12 cellular contexts compared by ENCODE assay signal in the genomic region with DNA sequence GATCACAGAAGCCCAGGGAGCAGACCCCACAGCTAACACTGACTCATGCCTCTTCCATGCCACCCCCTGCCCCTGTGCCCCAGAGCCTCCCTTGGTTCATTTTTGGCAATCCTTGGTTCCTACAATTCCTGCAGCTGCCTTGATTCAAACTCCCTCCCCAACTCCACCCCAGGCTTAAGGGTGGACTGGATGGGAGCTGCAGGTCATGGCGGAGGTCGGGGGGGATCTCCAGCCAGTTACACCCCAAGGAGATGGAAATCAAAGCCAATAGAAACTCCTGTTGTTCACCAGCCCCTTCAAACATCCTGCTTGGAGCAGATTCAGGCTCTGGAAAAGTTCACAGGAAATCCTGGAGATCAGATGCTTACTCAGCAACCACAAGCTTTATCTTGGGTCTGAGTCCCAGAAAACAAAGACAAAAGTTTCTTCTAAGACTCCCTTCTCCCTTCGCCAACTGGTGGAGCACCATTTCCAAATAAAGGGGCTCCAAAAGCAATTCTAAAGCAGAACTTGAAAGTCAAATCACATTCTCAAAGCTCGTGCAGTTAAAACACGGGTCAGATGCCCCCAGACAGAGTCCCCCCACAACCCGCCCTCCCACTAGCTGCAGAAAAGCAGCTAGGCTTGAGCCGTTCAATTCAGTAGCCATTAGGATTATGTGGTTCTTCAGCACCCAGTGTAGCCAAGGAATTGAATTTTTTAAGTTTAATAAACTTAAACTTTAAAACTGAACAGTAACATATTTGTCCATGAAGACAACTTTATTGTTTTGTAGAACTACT.
A peak's percentile ranks its signal among the peaks of the same experiment; 100 is the strongest.
DNase-seq lines count a peak whose midpoint lies in the region; ATAC-seq and TF ChIP-seq lines count a peak whose summit lies in the region.
"Had no signal": no experiment of that assay in that cellular context is flagged by ENCODE, and none has a peak within 500 bp of the region (broad histone marks: within the 10 kb centered on the region; RNA-seq: fewer than 3 reads in every experiment).

No MANE protein-coding gene starts in this region.

- H3K9ac ChIP-seq in GM23248 (no peak overlapping the region), adipocyte (ENCODE audit: low read length) (no peak overlapping the region)

- no peak for TF ChIP-seq POLR2A in sigmoid colon (IDR thresholded peaks at IDR 0.05)

- peak; percentile 80 for DNase-seq in GM23248
- DNase-seq in adipocyte (ENCODE audit: low read depth) = peak; percentile 47
- DNase-seq in fibroblast of villous mesenchyme (ENCODE audit: low read depth) = peak; percentile 48
- peak; percentile 53 for DNase-seq in retinal pigment epithelial cell (ENCODE audit: low read depth)
- no peak for DNase-seq in sigmoid colon
- no peak for DNase-seq in activated naive CD4-positive, alpha-beta T cell treated with anti-CD3 and anti-CD28 coated beads, Interleukin-2, amount 50 U/mL, for 16 hours
- DNase-seq: activated effector memory CD4-positive, alpha-beta T cell treated with Interleukin-2 at 50 U/mL for 16 hours; cortex of kidney; hypothalamus had no signal

- H2AFZ ChIP-seq in GM23248 = no peak overlapping the region

- H4K20me1 ChIP-seq in GM23248 (ENCODE audit: insufficient read depth) = no peaks in the 10 kb centered on the region

- H3K9me3 ChIP-seq in GM23248 (ENCODE audit: low read depth) = no peaks in the 10 kb centered on the region
- H3K9me3 ChIP-seq in adipocyte (ENCODE audit: control insufficient read depth, low read length) = peaks cover 4% of the 10 kb centered on the region
- no peaks in the 10 kb centered on the region for H3K9me3 ChIP-seq in sigmoid colon

- H3K36me3 ChIP-seq in GM23248 (ENCODE audit: low read depth) = no peaks in the 10 kb centered on the region
- H3K36me3 ChIP-seq in adipocyte (ENCODE audit: control insufficient read depth, insufficient read depth, low read length, severe bottlenecking) = no peaks in the 10 kb centered on the region
- H3K36me3 ChIP-seq in sigmoid colon = no peaks in the 10 kb centered on the region

- H3K27me3 ChIP-seq in GM23248 (replicated peaks; ENCODE audit: insufficient read depth) (no peaks in the 10 kb centered on the region), adipocyte (replicated peaks; ENCODE audit: control insufficient read depth, insufficient read depth, low read length) (no peaks in the 10 kb centered on the region), sigmoid colon (no peaks in the 10 kb centered on the region)

- H3K9me2 ChIP-seq in GM23248 (ENCODE audit: insufficient read depth) = no peaks in the 10 kb centered on the region

- TF ChIP-seq EP300 in sigmoid colon (IDR thresholded peaks at IDR 0.05) = no peak

- no peaks in the 10 kb centered on the region for H3K79me2 ChIP-seq in GM23248 (ENCODE audit: insufficient read depth)

- H3K4me3 ChIP-seq in GM23248 (no peak overlapping the region), adipocyte (ENCODE audit: low read length) (no peak overlapping the region), fibroblast of villous mesenchyme (ENCODE audit: low read depth, low read length) (no peak overlapping the region), retinal pigment epithelial cell (ENCODE audit: low read length) (no peak overlapping the region), sigmoid colon (no peak overlapping the region)

- intact Hi-C loops in sigmoid colon (cut with DNase I) = no loop called here

- H3K4me2 ChIP-seq in GM23248 (ENCODE audit: unreplicated experiment) = peak overlapping the region; percentile 54

- peaks cover 60% of the 10 kb centered on the region for H3F3A ChIP-seq in GM23248 (ENCODE audit: insufficient read depth)

- WGBS in GM23248 (ENCODE audit: low coverage in 1 of 2, low lambda C conversion rate in 2 of 2, missing lambda C conversion rate in 2 of 2), 2 experiments = 8 to 14% methylated on average over 7 of the region's 7 CpGs
- 74 to 80% methylated on average over 7 of the region's 7 CpGs for WGBS in sigmoid colon, 2 donors

- peaks cover 53% of the 10 kb centered on the region for H3K4me1 ChIP-seq in GM23248 (ENCODE audit: insufficient read depth)
- peaks cover 37% of the 10 kb centered on the region for H3K4me1 ChIP-seq in adipocyte (ENCODE audit: control insufficient read depth, insufficient read depth, low read length)
- H3K4me1 ChIP-seq in sigmoid colon = peaks cover 0 to 10% (median 6%) of the 10 kb centered on the region in 4 donors

- in situ Hi-C loops in GM23248 (cut with MboI) = no loop called here

- TF ChIP-seq CTCF in fibroblast of villous mesenchyme (IDR thresholded peaks at IDR 0.05; ENCODE audit: insufficient read depth, low read depth, low read length) (no peak), retinal pigment epithelial cell (conservative IDR thresholded peaks at IDR 0.05; ENCODE audit: low read depth, low read length) (no peak), sigmoid colon (IDR thresholded peaks at IDR 0.05) (no peak)

- ATAC-seq in HG03139 (IDR thresholded peaks at IDR 0.05; ENCODE audit: unreplicated experiment) (no peak), HG02840 (IDR thresholded peaks at IDR 0.05; ENCODE audit: low FRiP score, unreplicated experiment) (no peak)
- ATAC-seq: activated CD4-positive, CD25-positive, alpha-beta regulatory T cell treated with anti-CD3 and anti-CD28 coated beads, Interleukin-2, amount 50 U/mL, for 24 hours had no signal

- no peak overlapping the region for H3K27ac ChIP-seq in GM23248
- H3K27ac ChIP-seq in sigmoid colon = peak overlapping the region in 1 of 4 donors; percentile 25

Comparison
In these comparisons a context has a peak if more than half of its experiments do, and no peak if none do; other contexts are left out.
1. DNase-seq: peak in GM23248 (single experiment), adipocyte (single experiment), fibroblast of villous mesenchyme (single experiment) and retinal pigment epithelial cell (single experiment); none in sigmoid colon (single experiment) and activated naive CD4-positive, alpha-beta T cell treated with anti-CD3 and anti-CD28 coated beads, Interleukin-2, amount 50 U/mL, for 16 hours (single experiment).